Comparison of ENCODE assay signal across 7 cellular contexts in genomic region chr17:69725125-69725524, GRCh38.
"Had no signal": no experiment of that assay in that cellular context is flagged by ENCODE, and none has a peak within 500 bp of the region (broad histone marks: within the 10 kb centered on the region; RNA-seq: fewer than 3 reads in every experiment).

No MANE protein-coding gene starts in this region.

- ATAC-seq: GM23338, HepG2 had no signal

- H3K4me3 ChIP-seq: GM23338 had no signal

- H3K27ac ChIP-seq: HL-60 had no signal

- H2AFZ ChIP-seq: GM23338 had no signal

- FAIRE-seq: H1, H54, HepG2 had no signal

- DNase-seq: H9, KBM-7 had no signal

- H3K4me2 ChIP-seq: GM23338 had no signal
